2 cellular contexts compared by ENCODE assay signal in the genomic region with DNA sequence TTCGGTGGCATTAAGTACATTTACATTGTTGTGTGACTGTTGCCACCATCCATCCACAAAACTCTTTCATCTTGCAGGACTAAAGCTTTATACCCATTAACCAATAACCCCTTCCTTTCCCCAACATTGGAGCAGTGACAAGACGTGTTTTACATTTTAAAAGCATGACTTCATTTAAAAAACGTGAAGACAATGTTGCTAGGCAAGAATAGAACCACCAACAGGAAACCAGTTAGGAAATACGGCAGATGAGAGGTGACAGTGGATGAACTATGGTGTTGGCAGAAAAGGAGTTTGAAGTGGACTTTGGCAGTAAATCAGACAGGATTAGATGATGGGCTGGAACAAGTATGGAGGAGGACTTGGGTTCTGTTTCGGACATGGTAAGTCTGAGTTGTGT.
TF ChIP-seq lines count a peak whose summit lies in the region.

No MANE protein-coding gene starts in this region.

TF ChIP-seq in IMR-90, 13 proteins besides CTCF, POLR2A, EP300 and RAD21:
- TF ChIP-seq RFX5 (IDR thresholded peaks at IDR 0.05; ENCODE audit: low read depth, low read length) (no peak), FOS (IDR thresholded peaks at IDR 0.05; ENCODE audit: low read depth, low read length) (no peak), BHLHE40 (IDR thresholded peaks at IDR 0.05; ENCODE audit: low read depth, low read length) (no peak), MAFK (IDR thresholded peaks at IDR 0.05; ENCODE audit: low read depth, low read length) (no peak), CEBPB (IDR thresholded peaks at IDR 0.05; ENCODE audit: low read depth, low read length) (no peak), MAZ (IDR thresholded peaks at IDR 0.05; ENCODE audit: borderline replicate concordance, low read depth, low read length) (no peak), SMC3 (IDR thresholded peaks at IDR 0.05; ENCODE audit: low read depth, low read length) (no peak), RCOR1 (IDR thresholded peaks at IDR 0.05; ENCODE audit: insufficient replicate concordance, low read length) (no peak), NFE2L2 (IDR thresholded peaks at IDR 0.05; ENCODE audit: low read depth, low read length) (no peak), MXI1 (IDR thresholded peaks at IDR 0.05; ENCODE audit: borderline replicate concordance, low read depth, low read length) (no peak), CHD1 (IDR thresholded peaks at IDR 0.05; ENCODE audit: low read depth, low read length) (no peak)
- TF ChIP-seq, protein P1, sequence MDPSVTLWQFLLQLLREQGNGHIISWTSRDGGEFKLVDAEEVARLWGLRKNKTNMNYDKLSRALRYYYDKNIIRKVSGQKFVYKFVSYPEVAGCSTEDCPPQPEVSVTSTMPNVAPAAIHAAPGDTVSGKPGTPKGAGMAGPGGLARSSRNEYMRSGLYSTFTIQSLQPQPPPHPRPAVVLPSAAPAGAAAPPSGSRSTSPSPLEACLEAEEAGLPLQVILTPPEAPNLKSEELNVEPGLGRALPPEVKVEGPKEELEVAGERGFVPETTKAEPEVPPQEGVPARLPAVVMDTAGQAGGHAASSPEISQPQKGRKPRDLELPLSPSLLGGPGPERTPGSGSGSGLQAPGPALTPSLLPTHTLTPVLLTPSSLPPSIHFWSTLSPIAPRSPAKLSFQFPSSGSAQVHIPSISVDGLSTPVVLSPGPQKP (IDR thresholded peaks at IDR 0.05; ENCODE audit: borderline replicate concordance, low read depth, low read length): no peak
- TF ChIP-seq, protein P2, sequence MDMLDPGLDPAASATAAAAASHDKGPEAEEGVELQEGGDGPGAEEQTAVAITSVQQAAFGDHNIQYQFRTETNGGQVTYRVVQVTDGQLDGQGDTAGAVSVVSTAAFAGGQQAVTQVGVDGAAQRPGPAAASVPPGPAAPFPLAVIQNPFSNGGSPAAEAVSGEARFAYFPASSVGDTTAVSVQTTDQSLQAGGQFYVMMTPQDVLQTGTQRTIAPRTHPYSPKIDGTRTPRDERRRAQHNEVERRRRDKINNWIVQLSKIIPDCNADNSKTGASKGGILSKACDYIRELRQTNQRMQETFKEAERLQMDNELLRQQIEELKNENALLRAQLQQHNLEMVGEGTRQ (IDR thresholded peaks at IDR 0.05; ENCODE audit: low read depth, low read length): no peak

TF ChIP-seq in endothelial cell of umbilical vein, 7 proteins besides CTCF, POLR2A, EP300 and RAD21:
- TF ChIP-seq FOS (IDR thresholded peaks at IDR 0.05; ENCODE audit: borderline replicate concordance, insufficient read depth, low read length) (no peak), JUN (IDR thresholded peaks at IDR 0.05; ENCODE audit: borderline replicate concordance, insufficient read depth, insufficient read length, low read depth) (peak; percentile 80), POLR2AphosphoS5 (IDR thresholded peaks at IDR 0.05; ENCODE audit: insufficient read depth, low read depth, low read length) (peak; percentile 58), EZH2 (IDR thresholded peaks at IDR 0.05; ENCODE audit: borderline replicate concordance, low read depth, low read length, severe bottlenecking) (no peak), GATA2 (IDR thresholded peaks at IDR 0.05; ENCODE audit: insufficient read depth, insufficient read length, low read depth, low read length) (no peak), MYC (IDR thresholded peaks at IDR 0.05; ENCODE audit: low read depth, low read length) (no peak)
- TF ChIP-seq, protein P3, sequence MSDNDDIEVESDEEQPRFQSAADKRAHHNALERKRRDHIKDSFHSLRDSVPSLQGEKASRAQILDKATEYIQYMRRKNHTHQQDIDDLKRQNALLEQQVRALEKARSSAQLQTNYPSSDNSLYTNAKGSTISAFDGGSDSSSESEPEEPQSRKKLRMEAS (IDR thresholded peaks at IDR 0.05; ENCODE audit: insufficient read depth, insufficient read length): no peak
